In the genomic region with DNA sequence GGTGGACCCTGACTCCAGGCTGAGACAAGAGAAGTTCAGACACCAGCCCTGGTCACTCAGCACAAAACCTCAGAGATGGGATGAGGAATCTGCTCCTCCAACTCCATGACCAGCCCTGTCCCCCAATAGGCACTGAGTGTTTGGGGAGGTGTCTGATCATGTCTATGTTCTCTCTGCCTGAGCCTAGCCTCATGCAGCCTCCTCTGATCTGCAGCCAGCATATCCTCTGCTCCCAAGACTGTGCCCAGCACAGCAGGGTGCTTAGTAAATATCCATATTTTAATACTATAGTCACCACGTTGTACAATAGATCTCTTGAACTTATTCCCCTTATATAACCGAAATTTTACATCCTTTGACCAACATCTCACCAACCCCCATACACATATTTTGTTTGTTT, we compare ENCODE assay signal across 19 cellular contexts.
DNase-seq lines count a peak whose midpoint lies in the region; ATAC-seq and TF ChIP-seq lines count a peak whose summit lies in the region.
"Had no signal": no experiment of that assay in that cellular context is flagged by ENCODE, and none has a peak within 500 bp of the region (broad histone marks: within the 10 kb centered on the region; RNA-seq: fewer than 3 reads in every experiment).

No MANE protein-coding gene starts in this region.

- no peak overlapping the region for H2BK5ac ChIP-seq in mesenchymal stem cell (ENCODE audit: low read depth, low read length, poor library complexity, severe bottlenecking)

- no peak overlapping the region for H3K9ac ChIP-seq in mesenchymal stem cell (ENCODE audit: low read length)
- H3K9ac ChIP-seq: SK-N-SH had no signal

- no peak overlapping the region for H3K4ac ChIP-seq in mesenchymal stem cell (ENCODE audit: low read depth in 1 of 2, low read length in 2 of 2)

- TF ChIP-seq POLR2A in spleen (IDR thresholded peaks at IDR 0.05), result no peak

- no peak overlapping the region for H3K4me2 ChIP-seq in mesenchymal stem cell (ENCODE audit: low read length, poor library complexity, severe bottlenecking)
- H3K4me2 ChIP-seq: A549, SK-N-SH had no signal

- H2AFZ ChIP-seq in mesenchymal stem cell (ENCODE audit: low read depth, low read length), result no peak overlapping the region

- no peak overlapping the region for H3K23ac ChIP-seq in mesenchymal stem cell (ENCODE audit: low read length in 2 of 2)

- no peaks in the 10 kb centered on the region for H3K4me1 Mint-ChIP-seq in activated T-cell treated with anti-CD3 and anti-CD28 coated beads, Interleukin-2, amount 50 U/mL, for 24 hours (ENCODE audit: low read depth)
- H3K4me1 Mint-ChIP-seq: B cell had no signal

- H3K9me3 ChIP-seq in right atrium auricular region (no peaks in the 10 kb centered on the region), spleen (no peaks in the 10 kb centered on the region), mesenchymal stem cell (ENCODE audit: control insufficient read depth, low read length) (no peaks in the 10 kb centered on the region)
- H3K9me3 ChIP-seq: A549, SK-N-SH had no signal

- no peak overlapping the region for H3K4me3 Mint-ChIP-seq in activated T-cell treated with anti-CD3 and anti-CD28 coated beads, Interleukin-2, amount 50 U/mL, for 24 hours
- H3K4me3 Mint-ChIP-seq: B cell had no signal

- no peak for ATAC-seq in Right ventricle myocardium superior (ENCODE audit: poor library complexity)
- ATAC-seq: A549, K562 had no signal

- H3K36me3 ChIP-seq in right atrium auricular region, result no peaks in the 10 kb centered on the region
- H3K36me3 ChIP-seq in spleen, result no peaks in the 10 kb centered on the region
- H3K36me3 ChIP-seq in mesenchymal stem cell (ENCODE audit: control insufficient read depth in 1 of 2, insufficient read depth in 2 of 2, low read depth in 1 of 2, low read length in 2 of 2), result no peaks in the 10 kb centered on the region

- H3K4me1 ChIP-seq in right atrium auricular region (peaks cover 0 to 28% of the 10 kb centered on the region in 2 donors), spleen (peaks cover 0 to 2% (median 0%) of the 10 kb centered on the region in 6 donors), mesenchymal stem cell (ENCODE audit: control insufficient read depth, insufficient read depth, low read depth, low read length) (peaks cover 6% of the 10 kb centered on the region)

- H3K9me3 Mint-ChIP-seq in activated T-cell treated with anti-CD3 and anti-CD28 coated beads, Interleukin-2, amount 50 U/mL, for 24 hours, result no peaks in the 10 kb centered on the region

- H3K4me3 ChIP-seq in right atrium auricular region (no peak overlapping the region), spleen (no peak overlapping the region), mesenchymal stem cell (ENCODE audit: insufficient read depth in 1 of 2, low read depth in 1 of 2, low read length in 2 of 2) (no peak overlapping the region)
- H3K4me3 ChIP-seq: A549, K562 had no signal

- H3K27me3 ChIP-seq in right atrium auricular region, result no peaks in the 10 kb centered on the region
- H3K27me3 ChIP-seq in spleen (replicated peaks in 1 of 7), result peaks cover 0 to 56% (median 0%) of the 10 kb centered on the region in 7 donors
- peaks cover 3 to 8% of the 10 kb centered on the region in 2 experiments for H3K27me3 ChIP-seq in mesenchymal stem cell (ENCODE audit: control insufficient read depth in 1 of 2, insufficient read depth in 1 of 2, low read length in 2 of 2)

- intact Hi-C loops in Right ventricle myocardium superior (cut with DNase I), result loop anchor here (10.0 kb wide), 1 partner anchor 164 kb away; no protein-coding TSS in a partner anchor
- intact Hi-C loops in spleen (cut with DNase I; ENCODE audit: low total_unique reads), result no loop called here

- no peak overlapping the region for H3K14ac ChIP-seq in mesenchymal stem cell (ENCODE audit: low read length in 2 of 2)

- no peaks in the 10 kb centered on the region for H3K79me1 ChIP-seq in mesenchymal stem cell (replicated peaks; ENCODE audit: low read length, poor library complexity, severe bottlenecking)

- no peak overlapping the region for H2BK120ac ChIP-seq in mesenchymal stem cell (ENCODE audit: low read depth, low read length)

- no peak for TF ChIP-seq CTCF in right atrium auricular region (IDR thresholded peaks at IDR 0.05)
- no peak for TF ChIP-seq CTCF in spleen (IDR thresholded peaks at IDR 0.05 in 8 of 11, conservative IDR thresholded peaks at IDR 0.05 in 3 of 11)

- no peak overlapping the region for H3K27ac Mint-ChIP-seq in activated T-cell treated with anti-CD3 and anti-CD28 coated beads, Interleukin-2, amount 50 U/mL, for 24 hours
- H3K27ac Mint-ChIP-seq: B cell had no signal

- no peak overlapping the region for H2BK15ac ChIP-seq in mesenchymal stem cell (ENCODE audit: low read depth, poor library complexity, severe bottlenecking)

- no peak overlapping the region for H2AK5ac ChIP-seq in mesenchymal stem cell (ENCODE audit: low read length, severe bottlenecking)

- H3K27ac ChIP-seq in right atrium auricular region, result no peak overlapping the region
- H3K27ac ChIP-seq in spleen, result no peak overlapping the region
- H3K27ac ChIP-seq in mesenchymal stem cell (ENCODE audit: low read length, poor library complexity, severe bottlenecking), result no peak overlapping the region
- H3K27ac ChIP-seq: A549 had no signal

- H3K36me3 Mint-ChIP-seq in activated T-cell treated with anti-CD3 and anti-CD28 coated beads, Interleukin-2, amount 50 U/mL, for 24 hours (ENCODE audit: low read depth), result no peaks in the 10 kb centered on the region

- no peak overlapping the region for H4K91ac ChIP-seq in mesenchymal stem cell (ENCODE audit: low read length)

- no peak overlapping the region for H3K18ac ChIP-seq in mesenchymal stem cell (ENCODE audit: low read depth in 1 of 2, low read length in 2 of 2)

- no peak overlapping the region for H2BK12ac ChIP-seq in mesenchymal stem cell (ENCODE audit: low read length in 2 of 2)

- H4K8ac ChIP-seq in mesenchymal stem cell (ENCODE audit: low read length), result no peak overlapping the region

- DNase-seq in right atrium auricular region (ENCODE audit: low spot score), result peak; percentile 50
- DNase-seq in Right ventricle myocardium superior, result no peak
- peak; percentile 18 for DNase-seq in islet precursor cell
- DNase-seq in spleen, result peak; percentile 22
- DNase-seq in stimulated activated CD4-positive, alpha-beta T cell treated with anti-CD3 and anti-CD28 coated beads, Interleukin-4, amount 100 ng/mL, for 4 hours, result no peak
- no peak for DNase-seq in activated T-cell treated with anti-CD3 and anti-CD28 coated beads, Interleukin-2, amount 50 U/mL, for 24 hours
- DNase-seq in mesenchymal stem cell, result no peak
- DNase-seq: MM.1S, NCI-H1048, NCI-H1417 treated with DMSO at 0.1 percent for 48 hours, NCI-H187, NCI-H446 treated with DMSO at 0.1 percent for 48 hours, NCI-H526 treated with DMSO at 0.1 percent for 48 hours, OCI-M1, SHP77 treated with DMSO at 0.1 percent for 48 hours, SK-N-SH had no signal

- WGBS in spleen, 5 donors, result 58 to 80% (median 60%) methylated on average over 2 of the region's 2 CpGs
- no CpG with 5 or more reads among the region's 2 CpGs for WGBS in mesenchymal stem cell

- peaks cover 29% of the 10 kb centered on the region for H3K27me3 Mint-ChIP-seq in activated T-cell treated with anti-CD3 and anti-CD28 coated beads, Interleukin-2, amount 50 U/mL, for 24 hours

Comparison
In these comparisons a context has a peak if more than half of its experiments do, and no peak if none do; other contexts are left out.
1. DNase-seq: peak in right atrium auricular region (single experiment), islet precursor cell (single experiment) and spleen (single experiment); none in Right ventricle myocardium superior (single experiment), stimulated activated CD4-positive, alpha-beta T cell treated with anti-CD3 and anti-CD28 coated beads, Interleukin-4, amount 100 ng/mL, for 4 hours (0 of 2), activated T-cell treated with anti-CD3 and anti-CD28 coated beads, Interleukin-2, amount 50 U/mL, for 24 hours (single experiment) and mesenchymal stem cell (single experiment).